In the genomic region with DNA sequence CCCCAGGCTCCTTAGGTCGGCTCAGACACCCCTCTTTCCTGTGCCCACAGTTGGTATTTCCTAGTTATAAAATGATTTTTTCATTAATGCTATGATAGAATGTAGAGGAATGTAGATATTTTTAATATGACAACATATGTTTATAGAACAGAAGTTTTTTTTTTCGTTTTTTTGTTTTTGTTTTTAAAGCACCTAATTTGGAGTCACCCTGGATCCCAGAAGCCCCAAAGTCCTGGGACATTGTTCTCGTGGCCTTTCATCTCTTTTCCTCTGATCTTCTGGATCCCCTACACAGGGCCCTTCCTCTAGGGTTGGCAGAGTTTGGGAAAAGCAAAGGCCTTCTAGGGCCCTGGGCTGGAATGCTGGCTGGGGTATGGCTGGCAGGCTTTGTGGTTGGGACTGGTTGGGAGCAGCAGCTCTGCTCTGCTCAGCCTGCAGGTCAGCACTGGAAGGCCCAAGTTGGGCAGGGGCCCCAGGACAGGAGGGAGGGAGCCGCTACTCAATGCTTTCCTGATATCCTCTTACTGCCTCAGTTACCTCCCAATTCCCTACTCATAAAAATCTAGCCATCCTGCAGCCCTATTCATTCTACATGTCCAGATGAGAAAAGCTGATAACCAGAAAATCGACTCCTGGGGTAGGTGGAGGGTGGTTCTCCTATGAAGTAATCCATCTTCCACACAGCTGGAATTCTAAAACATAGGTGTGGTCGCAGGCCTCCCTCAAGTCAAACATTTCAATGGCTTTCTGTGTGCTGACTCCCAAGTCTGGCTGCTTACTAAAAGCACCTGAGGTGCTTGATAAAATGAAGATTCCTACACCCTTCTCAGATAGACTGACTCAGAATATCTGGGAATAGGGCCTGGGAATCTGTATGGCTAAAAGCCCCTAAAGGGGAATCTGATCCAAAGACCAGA, we compare ENCODE assay signal across 13 cellular contexts. TPM values are rescaled to one million over a fixed set of nuclear protein-coding genes. Genes with fewer than 3 reads are reported as not detected.
A peak's percentile ranks its signal among the peaks of the same experiment; 100 is the strongest.
DNase-seq lines count a peak whose midpoint lies in the region; ATAC-seq and TF ChIP-seq lines count a peak whose summit lies in the region.
"Had no signal": no experiment of that assay in that cellular context is flagged by ENCODE, and none has a peak within 500 bp of the region (broad histone marks: within the 10 kb centered on the region; RNA-seq: fewer than 3 reads in every experiment).

No MANE protein-coding gene starts in this region.

- H3K4me3 ChIP-seq in SK-N-MC (no peak overlapping the region), smooth muscle cell (no peak overlapping the region)

- H3K36me3 Mint-ChIP-seq in activated naive CD4-positive, alpha-beta T cell treated with anti-CD3 and anti-CD28 coated beads, Interleukin-2, amount 10 ng/mL, durations not matched to agents 7 days and 5 days: no peaks in the 10 kb centered on the region
- H3K36me3 Mint-ChIP-seq: natural killer cell treated with Interleukin-12 subunit alpha and Interleukin-12 subunit beta and Interleukin-15 and Interleukin-18, amount 100 ng/mL, for 72 hours had no signal

- H3K36me3 ChIP-seq in SK-N-MC (ENCODE audit: insufficient read depth, low read length): no peaks in the 10 kb centered on the region
- H3K36me3 ChIP-seq in smooth muscle cell (ENCODE audit: low read depth): no peaks in the 10 kb centered on the region

- no peaks in the 10 kb centered on the region for H3K27me3 ChIP-seq in smooth muscle cell (ENCODE audit: low read depth)

- CTCF ChIA-PET in activated naive CD4-positive, alpha-beta T cell treated with anti-CD3 and anti-CD28 coated beads, Interleukin-2, amount 10 ng/mL, durations not matched to agents 7 days and 5 days (lab: Charles Lee): interaction anchor here (1.0 kb wide), 1 partner anchor 10 kb away, joined by 3 read pairs; no protein-coding TSS in a partner anchor

- peak overlapping the region; percentile 74 for H3K27ac ChIP-seq in SK-N-MC
- H3K27ac ChIP-seq in smooth muscle cell (ENCODE audit: low read depth): peak overlapping the region; percentile 71

- no peak for ATAC-seq in HG03045 (IDR thresholded peaks at IDR 0.05; ENCODE audit: unreplicated experiment)

- no peaks in the 10 kb centered on the region for H3K79me2 ChIP-seq in smooth muscle cell (ENCODE audit: low read depth)

- H3K27ac Mint-ChIP-seq in activated naive CD4-positive, alpha-beta T cell treated with anti-CD3 and anti-CD28 coated beads, Interleukin-2, amount 10 ng/mL, durations not matched to agents 7 days and 5 days: no peak overlapping the region
- H3K27ac Mint-ChIP-seq: natural killer cell treated with Interleukin-12 subunit alpha and Interleukin-12 subunit beta and Interleukin-15 and Interleukin-18, amount 100 ng/mL, for 72 hours had no signal

- H3K4me3 Mint-ChIP-seq in activated naive CD4-positive, alpha-beta T cell treated with anti-CD3 and anti-CD28 coated beads, Interleukin-2, amount 10 ng/mL, durations not matched to agents 7 days and 5 days: no peak overlapping the region
- H3K4me3 Mint-ChIP-seq: natural killer cell treated with Interleukin-12 subunit alpha and Interleukin-12 subunit beta and Interleukin-15 and Interleukin-18, amount 100 ng/mL, for 72 hours had no signal

- peaks cover 8% of the 10 kb centered on the region for H3K4me1 ChIP-seq in smooth muscle cell (ENCODE audit: low read depth)

- H3K4me2 ChIP-seq in smooth muscle cell: peak overlapping the region; percentile 22

- H3K9me3 ChIP-seq in SK-N-MC (ENCODE audit: low read depth, low read length): no peaks in the 10 kb centered on the region
- H3K9me3 ChIP-seq in smooth muscle cell (replicated peaks; ENCODE audit: low read depth): no peaks in the 10 kb centered on the region

- WGBS in smooth muscle cell (ENCODE audit: low lambda C conversion rate): 70% methylated on average over 6 of the region's 6 CpGs

- no peaks in the 10 kb centered on the region for H3K4me1 Mint-ChIP-seq in activated naive CD4-positive, alpha-beta T cell treated with anti-CD3 and anti-CD28 coated beads, Interleukin-2, amount 10 ng/mL, durations not matched to agents 7 days and 5 days

- no peak for TF ChIP-seq CTCF in smooth muscle cell (IDR thresholded peaks at IDR 0.05; ENCODE audit: borderline replicate concordance, insufficient read depth, poor library complexity, severe bottlenecking)

- no peaks in the 10 kb centered on the region for H4K20me1 ChIP-seq in smooth muscle cell (ENCODE audit: low read depth)

- peaks cover 11% of the 10 kb centered on the region for H3F3A ChIP-seq in smooth muscle cell (ENCODE audit: low read depth)

- H2AFZ ChIP-seq in smooth muscle cell (ENCODE audit: low read depth): no peak overlapping the region

- H3K27me3 Mint-ChIP-seq in activated naive CD4-positive, alpha-beta T cell treated with anti-CD3 and anti-CD28 coated beads, Interleukin-2, amount 10 ng/mL, durations not matched to agents 7 days and 5 days: peaks cover 30% of the 10 kb centered on the region

- DNase-seq in EL (peak; percentile 79), SK-N-MC (ENCODE audit: low read depth, low spot score) (no peak), glomerular visceral epithelial cell (ENCODE audit: extremely low spot score) (peak; percentile 37), smooth muscle cell (lab: John Stamatoyannopoulos, UW; ENCODE audit: unreplicated experiment) (no peak), NCI-H1048 (lab: John Stamatoyannopoulos, UW) (no peak), germinal center (ENCODE audit: low spot score) (no peak)
- DNase-seq in activated naive CD4-positive, alpha-beta T cell treated with anti-CD3 and anti-CD28 coated beads, Interleukin-2, amount 10 ng/mL, durations not matched to agents 7 days and 5 days: no peak
- DNase-seq: activated CD4-positive, alpha-beta T cell treated with anti-CD3 and anti-CD28 coated beads for 48 hours; activated naive CD4-positive, alpha-beta T cell; hypothalamus; NCI-H524 treated with DMSO at 0.1 percent for 48 hours had no signal

- H3K9ac ChIP-seq in SK-N-MC (ENCODE audit: insufficient read length) (peak overlapping the region; percentile 39), smooth muscle cell (ENCODE audit: low read depth) (no peak overlapping the region)

- H3K9me3 Mint-ChIP-seq in activated naive CD4-positive, alpha-beta T cell treated with anti-CD3 and anti-CD28 coated beads, Interleukin-2, amount 10 ng/mL, durations not matched to agents 7 days and 5 days: no peaks in the 10 kb centered on the region
- H3K9me3 Mint-ChIP-seq: natural killer cell treated with Interleukin-12 subunit alpha and Interleukin-12 subunit beta and Interleukin-15 and Interleukin-18, amount 100 ng/mL, for 72 hours had no signal

RNA-seq across cellular contexts. Expression of a gene that starts 26.3 kb away (rescaled TPM):
- total RNA-seq in smooth muscle cell: 4.1 and 4.4 TPM in 2 replicates
- 2.5 and 2.9 TPM in 2 replicates for polyA plus RNA-seq in smooth muscle cell
- total RNA-seq: natural killer cell treated with Interleukin-12 subunit alpha and Interleukin-12 subunit beta and Interleukin-15 and Interleukin-18, amount 100 ng/mL, for 72 hours had no signal

Comparison
In these comparisons a context has a peak if more than half of its experiments do, and no peak if none do; other contexts are left out.
1. DNase-seq: peak in EL (single experiment) and glomerular visceral epithelial cell (single experiment); none in SK-N-MC (single experiment), smooth muscle cell (single experiment), NCI-H1048 (single experiment), germinal center (single experiment) and activated naive CD4-positive, alpha-beta T cell treated with anti-CD3 and anti-CD28 coated beads, Interleukin-2, amount 10 ng/mL, durations not matched to agents 7 days and 5 days (single experiment).